Comparison of ENCODE assay signal across 19 cellular contexts in the genomic region with DNA sequence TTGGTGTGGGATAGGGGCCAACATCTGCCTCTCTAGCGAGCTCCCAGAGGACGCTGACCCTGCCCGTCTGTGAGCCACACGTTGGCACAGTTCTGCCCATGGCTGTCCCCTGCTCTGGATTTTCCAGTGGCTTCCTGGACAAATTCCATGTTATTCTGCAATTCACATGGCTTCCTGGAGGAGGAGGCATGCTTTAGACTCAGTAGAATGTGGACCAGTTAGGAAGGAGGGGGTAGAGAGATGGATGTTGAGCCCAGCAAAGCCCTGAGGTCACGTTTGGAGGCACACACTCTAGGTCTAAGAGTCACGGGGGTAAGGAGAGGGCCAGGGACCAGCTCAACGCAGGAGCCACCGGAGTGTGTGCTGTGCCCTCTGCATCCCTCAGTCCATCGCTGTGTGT. TPM values are rescaled to one million over a fixed set of nuclear protein-coding genes. Genes with fewer than 3 reads are reported as not detected.
DNase-seq lines count a peak whose midpoint lies in the region; ATAC-seq, FAIRE-seq and TF ChIP-seq lines count a peak whose summit lies in the region.
"Had no signal": no experiment of that assay in that cellular context is flagged by ENCODE, and none has a peak within 500 bp of the region (broad histone marks: within the 10 kb centered on the region; RNA-seq: fewer than 3 reads in every experiment).

No MANE protein-coding gene starts in this region.

- H3K14ac ChIP-seq in IMR-90 (replicated peaks; ENCODE audit: low read depth, low read length) = no peak overlapping the region

- CTCF ChIA-PET in CD8-positive, alpha-beta T cell (lab: Charles Lee) = interaction anchor here (1.2 to 6.5 kb wide), 3 partner anchors 13 to 172 kb away, joined by 3 to 52 read pairs (median 4); no protein-coding TSS in a partner anchor
- CTCF ChIA-PET in IMR-90 (lab: Yijun Ruan, JAX) = no interaction called here
- CTCF ChIA-PET in K562 (lab: Yijun Ruan, JAX; ENCODE audit: low intra/inter-chr PET ratio) = no interaction called here

- no peak overlapping the region for H4K5ac ChIP-seq in IMR-90 (ENCODE audit: low read depth, low read length)

- no peak for TF ChIP-seq POLR2A in IMR-90 (IDR thresholded peaks at IDR 0.05; ENCODE audit: low read depth, low read length)
- TF ChIP-seq POLR2A in K562 (conservative IDR thresholded peaks at IDR 0.05) = no peak

- no peaks in the 10 kb centered on the region for H3K36me3 ChIP-seq in CD8-positive, alpha-beta T cell (ENCODE audit: insufficient read depth, low read length)
- H3K36me3 ChIP-seq in IMR-90 (ENCODE audit: control insufficient read depth, insufficient read depth, low read length) = no peaks in the 10 kb centered on the region
- no peaks in the 10 kb centered on the region for H3K36me3 ChIP-seq in K562 (ENCODE audit: control insufficient read depth, insufficient read depth, low read length)
- H3K36me3 ChIP-seq: HAP-1 had no signal

- 94% methylated on average over 6 of the region's 9 CpGs; no CpG with 5 or more reads in 1 of the 2 experiments for WGBS in IMR-90 (ENCODE audit: extremely low coverage in 2 of 2, insufficient read length in 1 of 2), 2 experiments
- WGBS in K562 (ENCODE audit: insufficient coverage, low coverage, missing lambda C conversion rate) = 37% methylated on average over 9 of the region's 9 CpGs

- no peaks in the 10 kb centered on the region for H3K9me3 ChIP-seq in CD8-positive, alpha-beta T cell (ENCODE audit: low read length)
- H3K9me3 ChIP-seq in IMR-90 (ENCODE audit: control insufficient read depth, insufficient read depth, low read length) (no peaks in the 10 kb centered on the region), K562 (replicated peaks; ENCODE audit: control insufficient read depth, insufficient read depth, low read depth, low read length) (no peaks in the 10 kb centered on the region)
- H3K9me3 ChIP-seq: HAP-1 had no signal

- H3K27ac Mint-ChIP-seq in CD8-positive, alpha-beta T cell = peak overlapping the region; percentile 27
- peak overlapping the region; percentile 20 for H3K27ac Mint-ChIP-seq in osteocyte (ENCODE audit: unreplicated experiment)
- H3K27ac Mint-ChIP-seq: CD4-positive, alpha-beta T cell had no signal

- TF ChIP-seq RAD21 in IMR-90 (IDR thresholded peaks at IDR 0.05; ENCODE audit: low read length) (no peak), K562 (CRISPR knock-in tag; conservative IDR thresholded peaks at IDR 0.05 in 1 of 2, IDR thresholded peaks at IDR 0.05 in 1 of 2) (no peak)

- H3K79me2 ChIP-seq in K562 (ENCODE audit: control insufficient read depth, insufficient read depth, low read length) = no peaks in the 10 kb centered on the region

- peak overlapping the region; percentile 56; the same call in 1 of the 2 replicates for H2AK5ac ChIP-seq in IMR-90 (ENCODE audit: low read depth, low read length)

- H3K4me2 ChIP-seq in IMR-90 (ENCODE audit: low read depth, low read length) (no peak overlapping the region), K562 (ENCODE audit: insufficient read depth, low read length) (no peak overlapping the region)

- no peak overlapping the region for H2BK20ac ChIP-seq in IMR-90 (ENCODE audit: low read depth, low read length)

- no peak overlapping the region for H3K18ac ChIP-seq in IMR-90 (ENCODE audit: low read depth, low read length)

- TF ChIP-seq CTCF in CD8-positive, alpha-beta T cell (IDR thresholded peaks at IDR 0.05) = no peak
- TF ChIP-seq CTCF in IMR-90 (conservative IDR thresholded peaks at IDR 0.05; ENCODE audit: low read depth, low read length) = no peak
- TF ChIP-seq CTCF in K562 (IDR thresholded peaks at IDR 0.05 in 2 of 3, conservative IDR thresholded peaks at IDR 0.05 in 1 of 3; ENCODE audit: insufficient read depth in 2 of 3, low read depth in 1 of 3, low read length in 3 of 3) = no peak
- no peak for TF ChIP-seq CTCF in osteocyte (IDR thresholded peaks at IDR 0.05)

- no peaks in the 10 kb centered on the region for H3K79me1 ChIP-seq in IMR-90 (ENCODE audit: low read depth in 1 of 2, low read length in 2 of 2)

- H4K91ac ChIP-seq in IMR-90 (ENCODE audit: insufficient read depth, low read depth, low read length) = no peak overlapping the region

- in situ Hi-C loops in IMR-90 (cut with MboI; ENCODE audit: low sequenced_read_pairs) (loop anchor here (25.0 kb wide), 1 partner anchor 299 kb away; no protein-coding TSS in a partner anchor), K562 (cut with MboI) (no loop called here)

- no peak overlapping the region for H2BK120ac ChIP-seq in IMR-90 (ENCODE audit: low read depth, low read length)

- POLR2A ChIA-PET in CD8-positive, alpha-beta T cell (lab: Charles Lee) = no interaction called here
- POLR2A ChIA-PET in IMR-90 (lab: Charles Lee; ENCODE audit: unreplicated experiment) = no interaction called here
- POLR2A ChIA-PET in K562 (lab: Yijun Ruan, JAX) = interaction anchor here (0.8 to 1.3 kb wide), 4 partner anchors 18 to 274 kb away, joined by 3 to 5 read pairs (median 4); no protein-coding TSS in a partner anchor

- FAIRE-seq in K562 (lab: Jason Lieb, UNC) = no peak
- FAIRE-seq: A204.1, GM12892, GM18507, H1 had no signal

- intact Hi-C loops in CD8-positive, alpha-beta T cell (cut with DNase I, micrococcal nuclease) = no loop called here
- intact Hi-C loops in IMR-90 (cut with micrococcal nuclease) (no loop called here), K562 (cut with micrococcal nuclease) (no loop called here), left cardiac atrium (cut with DNase I) (no loop called here)

- no peak overlapping the region for H3K23ac ChIP-seq in IMR-90 (ENCODE audit: low read depth, low read length)

- H3K56ac ChIP-seq in IMR-90 (ENCODE audit: extremely low read depth, insufficient read depth, low read length) = no peak overlapping the region

- no peaks in the 10 kb centered on the region; the same call in 1 of the 2 replicates for H4K20me1 ChIP-seq in IMR-90 (ENCODE audit: insufficient read depth, low read length)
- no peaks in the 10 kb centered on the region; the same call in 1 of the 2 replicates for H4K20me1 ChIP-seq in K562 (replicated peaks; ENCODE audit: control insufficient read depth, insufficient read depth, low read length)

- BruUV-seq in IMR-90 (replicated peaks; lab: Mats Ljungman, UMichigan) (no TSS peak), K562 (replicated peaks; lab: Mats Ljungman, UMichigan) (no TSS peak)

- dilution Hi-C loops in IMR-90 (cut with HindIII; ENCODE audit: low sequenced_read_pairs, unreplicated experiment) = no loop called here

- H3K9me1 ChIP-seq in IMR-90 (ENCODE audit: insufficient read depth, low read length) (peaks cover 10% of the 10 kb centered on the region), K562 (ENCODE audit: control insufficient read depth, insufficient read depth, low read length) (no peaks in the 10 kb centered on the region)

- H3K4me3 Mint-ChIP-seq in CD8-positive, alpha-beta T cell = no peak overlapping the region
- no peak overlapping the region for H3K4me3 Mint-ChIP-seq in osteocyte (ENCODE audit: unreplicated experiment)
- H3K4me3 Mint-ChIP-seq: CD4-positive, alpha-beta T cell had no signal

- H3K4me1 Mint-ChIP-seq in CD8-positive, alpha-beta T cell (ENCODE audit: low read depth) = peaks cover 32% of the 10 kb centered on the region
- peaks cover 60% of the 10 kb centered on the region for H3K4me1 Mint-ChIP-seq in osteocyte (ENCODE audit: unreplicated experiment)

- no peak for ATAC-seq in CD8-positive, alpha-beta T cell
- no peak for ATAC-seq in IMR-90 (ENCODE audit: low read depth)
- ATAC-seq in K562 = no peak
- no peak for ATAC-seq in left cardiac atrium

- no peaks in the 10 kb centered on the region for H3K9me3 Mint-ChIP-seq in CD8-positive, alpha-beta T cell
- no peaks in the 10 kb centered on the region for H3K9me3 Mint-ChIP-seq in osteocyte (ENCODE audit: unreplicated experiment)
- H3K9me3 Mint-ChIP-seq: CD4-positive, alpha-beta T cell had no signal

- no peak overlapping the region for H2BK15ac ChIP-seq in IMR-90 (ENCODE audit: low read depth, low read length)

- no peak for TF ChIP-seq EP300 in K562 (IDR thresholded peaks at IDR 0.05; ENCODE audit: low read length)

- H2AK9ac ChIP-seq in IMR-90 (replicated peaks; ENCODE audit: low read depth, low read length, poor library complexity) = no peak overlapping the region

- H3K36me3 Mint-ChIP-seq in CD8-positive, alpha-beta T cell = no peaks in the 10 kb centered on the region
- H3K36me3 Mint-ChIP-seq in osteocyte (ENCODE audit: unreplicated experiment) = no peaks in the 10 kb centered on the region

- no peak overlapping the region for H3K4ac ChIP-seq in IMR-90 (ENCODE audit: low read depth, low read length)

- H3K27me3 Mint-ChIP-seq in CD8-positive, alpha-beta T cell (ENCODE audit: low read depth) = no peaks in the 10 kb centered on the region
- H3K27me3 Mint-ChIP-seq in osteocyte (ENCODE audit: unreplicated experiment) = no peaks in the 10 kb centered on the region
- H3K27me3 Mint-ChIP-seq: CD4-positive, alpha-beta T cell had no signal

- H2BK5ac ChIP-seq in IMR-90 (ENCODE audit: low read depth, low read length, poor library complexity, severe bottlenecking) = no peak overlapping the region

- H2AFZ ChIP-seq in IMR-90 (replicated peaks; ENCODE audit: low read length, poor library complexity) (no peak overlapping the region), K562 (ENCODE audit: low read depth, low read length) (0 out of 2 replicates have a peak overlapping the region, but pooled peaks have one; percentile 21)

- peaks cover 37% of the 10 kb centered on the region for H3K4me1 ChIP-seq in CD8-positive, alpha-beta T cell (ENCODE audit: insufficient read depth, low read length)
- H3K4me1 ChIP-seq in IMR-90 (ENCODE audit: control insufficient read depth, insufficient read depth, low read length) (peaks cover 7% of the 10 kb centered on the region), K562 (replicated peaks in 1 of 2; ENCODE audit: control insufficient read depth in 2 of 2, insufficient read depth in 2 of 2, low read length in 2 of 2) (peaks cover 0 to 20% of the 10 kb centered on the region in 2 experiments; a peak in 3 of 5 replicates)
- H3K4me1 ChIP-seq: HAP-1 had no signal

- no peak overlapping the region for H3K27ac ChIP-seq in CD8-positive, alpha-beta T cell (ENCODE audit: low read depth, low read length)
- no peak overlapping the region for H3K27ac ChIP-seq in IMR-90 (ENCODE audit: insufficient read depth, low read length)
- H3K27ac ChIP-seq in K562 (ENCODE audit: extremely low read depth, low read depth, low read length) = no peak overlapping the region
- H3K27ac ChIP-seq: C4-2B had no signal

- H3K4me3 ChIP-seq in CD8-positive, alpha-beta T cell (ENCODE audit: low read depth, low read length) = no peak overlapping the region
- H3K4me3 ChIP-seq in IMR-90 (ENCODE audit: insufficient read depth, low read depth, low read length) (no peak overlapping the region), K562 (no peak overlapping the region)
- H3K4me3 ChIP-seq: HAP-1 had no signal

- no peak overlapping the region for H3K9ac ChIP-seq in IMR-90 (ENCODE audit: low read depth, low read length)
- 0 out of 4 replicates have a peak overlapping the region, but pooled peaks of 1 of the 2 experiments have one; percentile 42 for H3K9ac ChIP-seq in K562 (ENCODE audit: insufficient read depth in 1 of 2, low read depth in 2 of 2, low read length in 2 of 2)

- H4K8ac ChIP-seq in IMR-90 (ENCODE audit: low read depth in 2 of 2, low read length in 2 of 2) = no peak overlapping the region

- H3K27me3 ChIP-seq in CD8-positive, alpha-beta T cell (ENCODE audit: insufficient read depth, low read length) = no peaks in the 10 kb centered on the region
- no peaks in the 10 kb centered on the region for H3K27me3 ChIP-seq in IMR-90 (ENCODE audit: control insufficient read depth, insufficient read depth, low read length)
- no peaks in the 10 kb centered on the region for H3K27me3 ChIP-seq in K562 (ENCODE audit: control insufficient read depth in 2 of 2, insufficient read depth in 2 of 2, low read length in 2 of 2)

- DNase-seq in CD8-positive, alpha-beta T cell = no peak
- no peak for DNase-seq in IMR-90
- DNase-seq in K562 (ENCODE audit: extremely low read depth in 1 of 4, low spot score in 3 of 4) = no peak
- no peak for DNase-seq in osteocyte (ENCODE audit: extremely low spot score, unreplicated experiment)
- DNase-seq in UCSD-AML1 (lab: John Stamatoyannopoulos, UW; ENCODE audit: unreplicated experiment) = no peak
- no peak for DNase-seq in effector CD4-positive, alpha-beta T cell
- DNase-seq in left cardiac atrium = no peak
- DNase-seq: AML-193; CD4-positive, alpha-beta T cell; DMS153; DMS79; GDM1 had no signal

RNA-seq across cellular contexts. Expression of gene COL8A2, which starts 12.2 kb away (rescaled TPM):
- total RNA-seq in CD8-positive, alpha-beta T cell = under 1 TPM in 1 of 2 experiments, not detected in 1; 0.08 TPM
- total RNA-seq in IMR-90 (2012; rRNA removed) (0.54 and 0.56 TPM in 2 replicates), K562 (2014; rRNA removed) (0.14 TPM in 1 of 2 replicates, not detected in the other), K562 (2014; rRNA removed; fragmentation: Illumina TruSeq; extraction: Trizol) (0.03 TPM in 1 of 2 replicates, not detected in the other), K562 (2015; rRNA removed; fragmentation: Illumina TruSeq; extraction: Trizol) (not detected in 2 replicates), K562 (2021) (0.04 and 0.09 TPM in 2 replicates), osteocyte (8.2 and 10.1 TPM in 2 replicates), left cardiac atrium (1 to 10 TPM; 3.8 to 4.2 TPM)
- polyA plus RNA-seq in IMR-90 (2012; rRNA removed) (0.83 and 1.1 TPM in 2 replicates), K562 (2011; rRNA removed) (0.04 TPM in 2 replicates), K562 (2014; fragmentation: Illumina TruSeq; extraction: Trizol) (0.07 TPM in 1 of 2 replicates, not detected in the other), K562 (2014; fragmentation: Nextera tagmentation; extraction: Ambion mirVana) (not detected), K562 (2014; rRNA removed) (0.03 TPM in 1 of 2 replicates, not detected in the other)
- 0.82 and 1.6 TPM in 2 replicates for polyA plus RNA-seq in IMR-90 (2012; cell fraction: cytosol; rRNA removed)
- 0.79 and 0.88 TPM in 2 replicates for polyA plus RNA-seq in IMR-90 (2012; cell fraction: nucleus; rRNA removed; ENCODE audit: low replicate concordance)
- 0.07 and 0.11 TPM in 2 replicates for total RNA-seq in K562 (2011; cell fraction: chromatin; rRNA removed; ENCODE audit: low replicate concordance)
- 0.13 and 0.17 TPM in 2 replicates for total RNA-seq in K562 (2011; cell fraction: nucleolus; rRNA removed)
- total RNA-seq in K562 (2011; cell fraction: nucleoplasm; rRNA removed) = 0.07 TPM in 1 of 2 replicates, not detected in the other
- polyA plus RNA-seq in K562 (2011; cell fraction: cytosol; rRNA removed) = 0.09 TPM in 1 of 2 replicates, not detected in the other
- 0.11 TPM in 1 of 2 replicates, not detected in the other for polyA plus RNA-seq in K562 (2011; cell fraction: nucleus; rRNA removed)
- 0.01 and 0.07 TPM in 2 replicates for polyA plus RNA-seq in K562 (2012)
- polyA minus RNA-seq in K562 (2011; rRNA and poly(A)+ RNA removed) = not detected in 2 replicates
- not detected in 2 replicates for polyA minus RNA-seq in K562 (2011; cell fraction: cytosol; rRNA and poly(A)+ RNA removed)
- polyA minus RNA-seq in K562 (2011; cell fraction: nucleus; rRNA and poly(A)+ RNA removed) = 0.13 TPM in 1 of 2 replicates, not detected in the other

RNA-seq across cellular contexts. Expression of gene ADPRS, which starts 24.1 kb away (rescaled TPM):
- 10 to 100 TPM; 26.2 to 26.7 TPM for total RNA-seq in CD8-positive, alpha-beta T cell
- total RNA-seq in IMR-90 (2012; rRNA removed) = 27.2 and 31.0 TPM in 2 replicates
- 37.1 and 37.2 TPM in 2 replicates for polyA plus RNA-seq in IMR-90 (2012; rRNA removed)
- 47.8 and 52.4 TPM in 2 replicates for polyA plus RNA-seq in IMR-90 (2012; cell fraction: cytosol; rRNA removed)
- 22.4 and 39.5 TPM in 2 replicates for polyA plus RNA-seq in IMR-90 (2012; cell fraction: nucleus; rRNA removed; ENCODE audit: low replicate concordance)
- total RNA-seq in K562 (2011; cell fraction: chromatin; rRNA removed; ENCODE audit: low replicate concordance) = 6.1 and 18.5 TPM in 2 replicates
- 17.3 and 17.4 TPM in 2 replicates for total RNA-seq in K562 (2011; cell fraction: nucleolus; rRNA removed)
- total RNA-seq in K562 (2011; cell fraction: nucleoplasm; rRNA removed) = 12.3 and 12.6 TPM in 2 replicates
- total RNA-seq in K562 (2014; rRNA removed) = 40.0 and 52.5 TPM in 2 replicates
- 15.1 and 21.2 TPM in 2 replicates for total RNA-seq in K562 (2014; rRNA removed; fragmentation: Illumina TruSeq; extraction: Trizol)
- total RNA-seq in K562 (2015; rRNA removed; fragmentation: Illumina TruSeq; extraction: Trizol) = 26.7 and 27.4 TPM in 2 replicates
- total RNA-seq in K562 (2021) = 30.9 and 33.4 TPM in 2 replicates
- 34.4 and 37.0 TPM in 2 replicates for polyA plus RNA-seq in K562 (2011; rRNA removed)
- polyA plus RNA-seq in K562 (2011; cell fraction: cytosol; rRNA removed) = 43.8 and 51.3 TPM in 2 replicates
- polyA plus RNA-seq in K562 (2011; cell fraction: nucleus; rRNA removed) = 27.6 and 28.3 TPM in 2 replicates
- polyA plus RNA-seq in K562 (2012) = 24.0 and 26.0 TPM in 2 replicates
- polyA plus RNA-seq in K562 (2014; fragmentation: Illumina TruSeq; extraction: Trizol) = 25.2 and 26.7 TPM in 2 replicates
- polyA plus RNA-seq in K562 (2014; fragmentation: Nextera tagmentation; extraction: Ambion mirVana) = 1 to 10 TPM; 5.9 to 8.4 TPM
- 29.9 and 37.2 TPM in 2 replicates for polyA plus RNA-seq in K562 (2014; rRNA removed)
- polyA minus RNA-seq in K562 (2011; rRNA and poly(A)+ RNA removed) = 12.3 and 15.7 TPM in 2 replicates
- 12.0 and 12.3 TPM in 2 replicates for polyA minus RNA-seq in K562 (2011; cell fraction: cytosol; rRNA and poly(A)+ RNA removed)
- 4.6 and 6.2 TPM in 2 replicates for polyA minus RNA-seq in K562 (2011; cell fraction: nucleus; rRNA and poly(A)+ RNA removed)
- 19.7 and 24.4 TPM in 2 replicates for total RNA-seq in osteocyte
- total RNA-seq in left cardiac atrium = 10 to 100 TPM; 15.4 to 17.6 TPM

RNA-seq across cellular contexts. Expression of gene TEKT2, which starts 28.9 kb away (rescaled TPM):
- under 1 TPM; 0.35 to 0.47 TPM for total RNA-seq in CD8-positive, alpha-beta T cell
- total RNA-seq in IMR-90 (2012; rRNA removed) (0.18 TPM in 1 of 2 replicates, not detected in the other), K562 (2014; rRNA removed) (0.36 TPM in 1 of 2 replicates, not detected in the other), K562 (2014; rRNA removed; fragmentation: Illumina TruSeq; extraction: Trizol) (0.19 TPM in 1 of 2 replicates, not detected in the other), K562 (2015; rRNA removed; fragmentation: Illumina TruSeq; extraction: Trizol) (0.19 and 0.40 TPM in 2 replicates), K562 (2021) (0.60 and 0.78 TPM in 2 replicates), osteocyte (0.39 and 0.70 TPM in 2 replicates), left cardiac atrium (under 1 TPM in 1 of 2 donors, not detected in 1; 0.27 TPM)
- polyA plus RNA-seq in IMR-90 (2012; rRNA removed) (0.14 TPM in 1 of 2 replicates, not detected in the other), K562 (2011; rRNA removed) (0.06 and 0.24 TPM in 2 replicates), K562 (2014; fragmentation: Illumina TruSeq; extraction: Trizol) (0.24 and 0.37 TPM in 2 replicates), K562 (2014; fragmentation: Nextera tagmentation; extraction: Ambion mirVana) (under 1 TPM; 0.08 to 0.14 TPM), K562 (2014; rRNA removed) (0.19 and 0.94 TPM in 2 replicates)
- 0.05 TPM in 1 of 2 replicates, not detected in the other for polyA plus RNA-seq in IMR-90 (2012; cell fraction: cytosol; rRNA removed)
- polyA plus RNA-seq in IMR-90 (2012; cell fraction: nucleus; rRNA removed; ENCODE audit: low replicate concordance) = 0.44 and 0.58 TPM in 2 replicates
- total RNA-seq in K562 (2011; cell fraction: chromatin; rRNA removed; ENCODE audit: low replicate concordance) = 0.62 TPM in 1 of 2 replicates, not detected in the other
- total RNA-seq in K562 (2011; cell fraction: nucleolus; rRNA removed) = 0.92 and 1.0 TPM in 2 replicates
- total RNA-seq in K562 (2011; cell fraction: nucleoplasm; rRNA removed) = 0.66 and 0.92 TPM in 2 replicates
- 0.19 and 0.25 TPM in 2 replicates for polyA plus RNA-seq in K562 (2011; cell fraction: cytosol; rRNA removed)
- polyA plus RNA-seq in K562 (2011; cell fraction: nucleus; rRNA removed) = 0.41 and 0.68 TPM in 2 replicates
- 0.21 and 0.25 TPM in 2 replicates for polyA plus RNA-seq in K562 (2012)
- polyA minus RNA-seq in K562 (2011; rRNA and poly(A)+ RNA removed) = not detected in 2 replicates
- polyA minus RNA-seq in K562 (2011; cell fraction: cytosol; rRNA and poly(A)+ RNA removed) = not detected in 2 replicates
- 0.56 TPM in 1 of 2 replicates, not detected in the other for polyA minus RNA-seq in K562 (2011; cell fraction: nucleus; rRNA and poly(A)+ RNA removed)
- total RNA-seq: Daoy had no signal

RNA-seq across cellular contexts. Expression of gene TRAPPC3, which starts 36.5 kb away (rescaled TPM):
- 10 to 100 TPM; 18.4 to 21.6 TPM for total RNA-seq in CD8-positive, alpha-beta T cell
- 76.0 and 101 TPM in 2 replicates for total RNA-seq in IMR-90 (2012; rRNA removed)
- polyA plus RNA-seq in IMR-90 (2012; rRNA removed) = 63.5 and 77.8 TPM in 2 replicates
- 67.3 and 70.8 TPM in 2 replicates for polyA plus RNA-seq in IMR-90 (2012; cell fraction: cytosol; rRNA removed)
- 31.1 and 62.4 TPM in 2 replicates for polyA plus RNA-seq in IMR-90 (2012; cell fraction: nucleus; rRNA removed; ENCODE audit: low replicate concordance)
- 60.6 and 88.2 TPM in 2 replicates for total RNA-seq in K562 (2011; cell fraction: chromatin; rRNA removed; ENCODE audit: low replicate concordance)
- total RNA-seq in K562 (2011; cell fraction: nucleolus; rRNA removed) = 67.4 and 71.0 TPM in 2 replicates
- total RNA-seq in K562 (2011; cell fraction: nucleoplasm; rRNA removed) = 76.7 and 96.0 TPM in 2 replicates
- 132 and 141 TPM in 2 replicates for total RNA-seq in K562 (2014; rRNA removed)
- 109 and 114 TPM in 2 replicates for total RNA-seq in K562 (2014; rRNA removed; fragmentation: Illumina TruSeq; extraction: Trizol)
- total RNA-seq in K562 (2015; rRNA removed; fragmentation: Illumina TruSeq; extraction: Trizol) = 112 and 115 TPM in 2 replicates
- 83.4 and 90.9 TPM in 2 replicates for total RNA-seq in K562 (2021)
- polyA plus RNA-seq in K562 (2011; rRNA removed) = 128 and 141 TPM in 2 replicates
- 75.6 and 128 TPM in 2 replicates for polyA plus RNA-seq in K562 (2011; cell fraction: cytosol; rRNA removed)
- polyA plus RNA-seq in K562 (2011; cell fraction: nucleus; rRNA removed) = 80.4 and 107 TPM in 2 replicates
- 109 and 110 TPM in 2 replicates for polyA plus RNA-seq in K562 (2012)
- polyA plus RNA-seq in K562 (2014; fragmentation: Illumina TruSeq; extraction: Trizol) = 127 and 140 TPM in 2 replicates
- polyA plus RNA-seq in K562 (2014; fragmentation: Nextera tagmentation; extraction: Ambion mirVana) = 10 to 100 TPM; 20.6 to 41.8 TPM
- polyA plus RNA-seq in K562 (2014; rRNA removed) = 119 and 142 TPM in 2 replicates
- polyA minus RNA-seq in K562 (2011; rRNA and poly(A)+ RNA removed) = 47.8 and 54.0 TPM in 2 replicates
- polyA minus RNA-seq in K562 (2011; cell fraction: cytosol; rRNA and poly(A)+ RNA removed) = 29.4 and 32.5 TPM in 2 replicates
- polyA minus RNA-seq in K562 (2011; cell fraction: nucleus; rRNA and poly(A)+ RNA removed) = 18.6 and 31.1 TPM in 2 replicates
- total RNA-seq in osteocyte = 68.9 and 72.4 TPM in 2 replicates
- total RNA-seq in left cardiac atrium = 10 to 100 TPM; 53.3 to 64.2 TPM

RNA-seq across cellular contexts. Expression of gene MAP7D1, which starts 43.1 kb away (rescaled TPM):
- total RNA-seq in CD8-positive, alpha-beta T cell = 100 to 1,000 TPM; 113 to 117 TPM
- 30.8 and 32.3 TPM in 2 replicates for total RNA-seq in IMR-90 (2012; rRNA removed)
- 81.9 and 83.2 TPM in 2 replicates for polyA plus RNA-seq in IMR-90 (2012; rRNA removed)
- polyA plus RNA-seq in IMR-90 (2012; cell fraction: cytosol; rRNA removed) = 96.4 and 165 TPM in 2 replicates
- 182 and 323 TPM in 2 replicates for polyA plus RNA-seq in IMR-90 (2012; cell fraction: nucleus; rRNA removed; ENCODE audit: low replicate concordance)
- total RNA-seq in K562 (2011; cell fraction: chromatin; rRNA removed; ENCODE audit: low replicate concordance) = 28.8 and 80.6 TPM in 2 replicates
- 47.5 and 62.2 TPM in 2 replicates for total RNA-seq in K562 (2011; cell fraction: nucleolus; rRNA removed)
- total RNA-seq in K562 (2011; cell fraction: nucleoplasm; rRNA removed) = 37.8 and 52.2 TPM in 2 replicates
- 72.8 and 74.4 TPM in 2 replicates for total RNA-seq in K562 (2014; rRNA removed)
- total RNA-seq in K562 (2014; rRNA removed; fragmentation: Illumina TruSeq; extraction: Trizol) = 17.4 and 20.8 TPM in 2 replicates
- total RNA-seq in K562 (2015; rRNA removed; fragmentation: Illumina TruSeq; extraction: Trizol) = 34.5 and 37.8 TPM in 2 replicates
- 101 and 108 TPM in 2 replicates for total RNA-seq in K562 (2021)
- polyA plus RNA-seq in K562 (2011; rRNA removed) = 17.2 and 18.4 TPM in 2 replicates
- 14.6 and 28.7 TPM in 2 replicates for polyA plus RNA-seq in K562 (2011; cell fraction: cytosol; rRNA removed)
- 34.1 and 46.2 TPM in 2 replicates for polyA plus RNA-seq in K562 (2011; cell fraction: nucleus; rRNA removed)
- polyA plus RNA-seq in K562 (2012) = 51.5 and 56.5 TPM in 2 replicates
- polyA plus RNA-seq in K562 (2014; fragmentation: Illumina TruSeq; extraction: Trizol) = 49.2 and 53.7 TPM in 2 replicates
- polyA plus RNA-seq in K562 (2014; fragmentation: Nextera tagmentation; extraction: Ambion mirVana) = 1 to 10 TPM; 3.6 to 4.4 TPM
- polyA plus RNA-seq in K562 (2014; rRNA removed) = 53.8 and 54.7 TPM in 2 replicates
- 8.2 and 9.2 TPM in 2 replicates for polyA minus RNA-seq in K562 (2011; rRNA and poly(A)+ RNA removed)
- 31.8 and 55.1 TPM in 2 replicates for polyA minus RNA-seq in K562 (2011; cell fraction: cytosol; rRNA and poly(A)+ RNA removed)
- polyA minus RNA-seq in K562 (2011; cell fraction: nucleus; rRNA and poly(A)+ RNA removed) = 13.1 and 14.8 TPM in 2 replicates
- total RNA-seq in osteocyte = 157 and 163 TPM in 2 replicates
- 100 to 1,000 TPM; 251 to 270 TPM for total RNA-seq in left cardiac atrium
